In the genomic region with DNA sequence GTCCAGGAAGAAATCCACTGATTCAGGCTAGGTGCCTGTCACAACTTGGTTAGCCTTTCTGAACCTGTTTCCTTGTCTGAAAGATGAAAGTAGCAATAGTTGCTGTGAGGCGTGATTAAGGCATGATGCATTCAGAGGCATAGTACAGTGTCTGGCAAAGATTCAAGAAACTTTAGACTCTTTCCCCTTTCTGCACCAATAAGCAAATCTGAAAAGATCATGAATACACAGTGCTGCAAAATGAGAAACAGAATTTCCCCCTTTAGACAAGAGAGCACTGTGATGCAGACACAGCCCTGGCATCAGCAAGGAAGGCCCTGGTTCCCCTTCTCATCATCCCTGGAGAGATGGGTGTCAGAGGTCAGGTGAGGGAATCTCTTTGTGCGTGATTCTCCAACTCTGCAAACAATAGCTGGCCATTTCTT, we compare ENCODE assay signal across 9 cellular contexts. TPM values are rescaled to one million over a fixed set of nuclear protein-coding genes. Genes with fewer than 3 reads are reported as not detected.
DNase-seq lines count a peak whose midpoint lies in the region; ATAC-seq and TF ChIP-seq lines count a peak whose summit lies in the region.
"Had no signal": no experiment of that assay in that cellular context is flagged by ENCODE, and none has a peak within 500 bp of the region (broad histone marks: within the 10 kb centered on the region; RNA-seq: fewer than 3 reads in every experiment).

No MANE protein-coding gene starts in this region.

- TF ChIP-seq CTCF in GM06990 (IDR thresholded peaks at IDR 0.05; ENCODE audit: insufficient read depth, low read length, poor library complexity, severe bottlenecking) (no peak), left lung (IDR thresholded peaks at IDR 0.05) (no peak)

- H3K4me1 Mint-ChIP-seq in activated CD8-positive, alpha-beta T cell treated with anti-CD3 and anti-CD28 coated beads, Interleukin-2, amount 10 ng/mL, durations not matched to agents 7 days and 5 days (ENCODE audit: low read depth), result peaks cover 69% of the 10 kb centered on the region
- peaks cover 33% of the 10 kb centered on the region for H3K4me1 Mint-ChIP-seq in T-helper 2 cell treated with Interferon-gamma antibody and Interleukin-4, amounts not matched to agents 5 μg/mL and 100 μg/mL, for 36 hours (ENCODE audit: low read depth)

- H3K4me1 ChIP-seq in left lung, result peaks cover 8 to 14% of the 10 kb centered on the region in 2 donors

- peaks cover 57% of the 10 kb centered on the region for H3K36me3 Mint-ChIP-seq in activated CD8-positive, alpha-beta T cell treated with anti-CD3 and anti-CD28 coated beads, Interleukin-2, amount 10 ng/mL, durations not matched to agents 7 days and 5 days (ENCODE audit: low read depth)
- peaks cover 38% of the 10 kb centered on the region for H3K36me3 Mint-ChIP-seq in T-helper 2 cell treated with Interferon-gamma antibody and Interleukin-4, amounts not matched to agents 5 μg/mL and 100 μg/mL, for 36 hours (ENCODE audit: low read depth)

- no peak overlapping the region for H3K4me3 Mint-ChIP-seq in activated CD8-positive, alpha-beta T cell treated with anti-CD3 and anti-CD28 coated beads, Interleukin-2, amount 10 ng/mL, durations not matched to agents 7 days and 5 days
- no peak overlapping the region for H3K4me3 Mint-ChIP-seq in T-helper 2 cell treated with Interferon-gamma antibody and Interleukin-4, amounts not matched to agents 5 μg/mL and 100 μg/mL, for 36 hours

- peaks cover 3% of the 10 kb centered on the region; the same call in 1 of the 2 replicates for H3K36me3 ChIP-seq in GM06990 (ENCODE audit: control insufficient read depth, insufficient read depth, low read length)
- peaks cover 0 to 13% of the 10 kb centered on the region in 2 donors for H3K36me3 ChIP-seq in left lung

- H3K4me3 ChIP-seq in GM06990 (replicated peaks; ENCODE audit: low read depth, low read length), result no peak overlapping the region
- no peak overlapping the region for H3K4me3 ChIP-seq in left lung
- H3K4me3 ChIP-seq: heart left ventricle had no signal

- CTCF ChIA-PET in activated CD8-positive, alpha-beta T cell treated with anti-CD3 and anti-CD28 coated beads, Interleukin-2, amount 10 ng/mL, durations not matched to agents 7 days and 5 days (lab: Charles Lee), result interaction anchor here (1.3 to 5.7 kb wide), 3 partner anchors 9 to 71 kb away, joined by 3 to 34 read pairs (median 22); no protein-coding TSS in a partner anchor

- POLR2A ChIA-PET in activated CD8-positive, alpha-beta T cell treated with anti-CD3 and anti-CD28 coated beads, Interleukin-2, amount 10 ng/mL, durations not matched to agents 7 days and 5 days (lab: Charles Lee), result interaction anchor here (0.8 kb wide), 1 partner anchor 11 kb away, joined by 3 read pairs; no protein-coding TSS in a partner anchor

- DNase-seq in GM06990 (ENCODE audit: extremely low read depth, insufficient read length) (peak; percentile 60), left lung (no peak), T-helper 1 cell (no peak), COR-L47 (lab: John Stamatoyannopoulos, UW) (no peak), SK-N-DZ (ENCODE audit: low spot score) (no peak)
- DNase-seq in activated CD8-positive, alpha-beta T cell treated with anti-CD3 and anti-CD28 coated beads, Interleukin-2, amount 10 ng/mL, durations not matched to agents 7 days and 5 days, result no peak
- no peak for DNase-seq in T-helper 2 cell treated with Interferon-gamma antibody and Interleukin-4, amounts not matched to agents 5 μg/mL and 100 μg/mL, for 36 hours (ENCODE audit: low spot score)
- DNase-seq: heart left ventricle had no signal

- peak overlapping the region; percentile 36 for H3K27ac Mint-ChIP-seq in activated CD8-positive, alpha-beta T cell treated with anti-CD3 and anti-CD28 coated beads, Interleukin-2, amount 10 ng/mL, durations not matched to agents 7 days and 5 days
- H3K27ac Mint-ChIP-seq in T-helper 2 cell treated with Interferon-gamma antibody and Interleukin-4, amounts not matched to agents 5 μg/mL and 100 μg/mL, for 36 hours, result no peak overlapping the region

- ATAC-seq in HG02588 (IDR thresholded peaks at IDR 0.05; ENCODE audit: unreplicated experiment) (peak; percentile 61), left lung (peak; percentile 43)
- ATAC-seq in activated CD8-positive, alpha-beta T cell treated with anti-CD3 and anti-CD28 coated beads, Interleukin-2, amount 10 ng/mL, durations not matched to agents 7 days and 5 days, result no peak

- intact Hi-C loops in left lung (cut with DNase I), result no loop called here

- H3K9me3 ChIP-seq in left lung, result no peaks in the 10 kb centered on the region
- H3K9me3 ChIP-seq: heart left ventricle had no signal

- no peaks in the 10 kb centered on the region for H3K27me3 ChIP-seq in GM06990 (replicated peaks; ENCODE audit: control insufficient read depth, insufficient read depth, low read length)
- no peaks in the 10 kb centered on the region for H3K27me3 ChIP-seq in left lung
- H3K27me3 ChIP-seq: heart left ventricle had no signal

- H3K9me3 Mint-ChIP-seq in activated CD8-positive, alpha-beta T cell treated with anti-CD3 and anti-CD28 coated beads, Interleukin-2, amount 10 ng/mL, durations not matched to agents 7 days and 5 days (ENCODE audit: insufficient read depth), result no peaks in the 10 kb centered on the region
- no peaks in the 10 kb centered on the region for H3K9me3 Mint-ChIP-seq in T-helper 2 cell treated with Interferon-gamma antibody and Interleukin-4, amounts not matched to agents 5 μg/mL and 100 μg/mL, for 36 hours

- H3K27me3 Mint-ChIP-seq in activated CD8-positive, alpha-beta T cell treated with anti-CD3 and anti-CD28 coated beads, Interleukin-2, amount 10 ng/mL, durations not matched to agents 7 days and 5 days (ENCODE audit: low read depth), result no peaks in the 10 kb centered on the region
- H3K27me3 Mint-ChIP-seq in T-helper 2 cell treated with Interferon-gamma antibody and Interleukin-4, amounts not matched to agents 5 μg/mL and 100 μg/mL, for 36 hours (ENCODE audit: low read depth), result no peaks in the 10 kb centered on the region

- H3K27ac ChIP-seq in left lung, result no peak overlapping the region

RNA-seq across cellular contexts. Expression of a gene that starts 41.9 kb away (rescaled TPM):
- total RNA-seq in activated CD8-positive, alpha-beta T cell treated with anti-CD3 and anti-CD28 coated beads, Interleukin-2, amount 10 ng/mL, durations not matched to agents 7 days and 5 days, result 10 to 100 TPM; 47.0 to 47.4 TPM
- 10 to 100 TPM; 25.0 to 34.6 TPM for total RNA-seq in left lung
- polyA plus RNA-seq in SK-N-DZ (2014; cell fraction: cytosol; rRNA removed), result not detected in 2 replicates
- not detected in 2 replicates for polyA plus RNA-seq in SK-N-DZ (2014; cell fraction: nucleus; rRNA removed)
